ENCODE assay signal across 7 cellular contexts in genomic region chr11:62883677-62884076, GRCh38.
DNase-seq lines count a peak whose midpoint lies in the region; ATAC-seq and TF ChIP-seq lines count a peak whose summit lies in the region.
"Had no signal": no experiment of that assay in that cellular context is flagged by ENCODE, and none has a peak within 500 bp of the region (broad histone marks: within the 10 kb centered on the region; RNA-seq: fewer than 3 reads in every experiment).

No MANE protein-coding gene starts in this region.

- H3K27me3 ChIP-seq in BLaER1 treated with 17β-estradiol and CSF1 and Interleukin-3, amounts not matched to agents 10 nM and 100 nM: no peaks in the 10 kb centered on the region

- H3K4me3 ChIP-seq in BLaER1 treated with 17β-estradiol and CSF1 and Interleukin-3, amounts not matched to agents 10 nM and 100 nM: peak overlapping the region; percentile 84 to 99 (median 94)
- H3K4me3 ChIP-seq in WI38 (ENCODE audit: low read depth, low read length): peak overlapping the region; percentile 98

- H3K4me1 ChIP-seq in BLaER1 treated with 17β-estradiol and CSF1 and Interleukin-3, amounts not matched to agents 10 nM and 100 nM: peaks cover 48 to 75% (median 59%) of the 10 kb centered on the region in 10 experiments

- H3K27ac ChIP-seq in BLaER1 treated with 17β-estradiol and CSF1 and Interleukin-3, amounts not matched to agents 10 nM and 100 nM: peak overlapping the region; percentile 96 to 100 (median 99); a peak in 14 of 22 replicates

- peaks cover 67 to 81% (median 74%) of the 10 kb centered on the region in 11 experiments for H3K36me3 ChIP-seq in BLaER1 treated with 17β-estradiol and CSF1 and Interleukin-3, amounts not matched to agents 10 nM and 100 nM

- H4K20me1 ChIP-seq in BLaER1 treated with 17β-estradiol and CSF1 and Interleukin-3, amounts not matched to agents 10 nM and 100 nM: peaks cover 60 to 77% (median 68%) of the 10 kb centered on the region in 11 experiments

- H3K4me2 ChIP-seq in BLaER1 treated with 17β-estradiol and CSF1 and Interleukin-3, amounts not matched to agents 10 nM and 100 nM: peak overlapping the region; percentile 88 to 99 (median 95)

- TF ChIP-seq CTCF in WI38 (IDR thresholded peaks at IDR 0.05; ENCODE audit: low read depth, low read length): no peak

- no peaks in the 10 kb centered on the region for H3K9me3 ChIP-seq in BLaER1 treated with 17β-estradiol and CSF1 and Interleukin-3, amounts not matched to agents 10 nM and 100 nM (replicated peaks in 1 of 11)

- peak overlapping the region; percentile 96 to 100 (median 99) for H3K9ac ChIP-seq in BLaER1 treated with 17β-estradiol and CSF1 and Interleukin-3, amounts not matched to agents 10 nM and 100 nM

- no peak for ATAC-seq in GM19452 (IDR thresholded peaks at IDR 0.05; ENCODE audit: unreplicated experiment)

- peak; percentile 62 for DNase-seq in medulla oblongata (ENCODE audit: extremely low spot score)
- DNase-seq in stimulated activated CD4-positive, alpha-beta T cell treated with anti-CD3 and anti-CD28 coated beads, Interleukin-1b, Interleukin-23, amount 100 ng/mL, for 48 hours: no peak
- no peak for DNase-seq in stimulated activated naive CD4-positive, alpha-beta T cell (lab: John Stamatoyannopoulos, UW)
- DNase-seq: NCI-H345 had no signal
